Comparison of ENCODE assay signal across 10 cellular contexts in genomic region chr19:46862974-46863632, GRCh38. TPM values are rescaled to one million over a fixed set of nuclear protein-coding genes. Genes with fewer than 3 reads are reported as not detected.
DNase-seq lines count a peak whose midpoint lies in the region; ATAC-seq and TF ChIP-seq lines count a peak whose summit lies in the region.
"Had no signal": no experiment of that assay in that cellular context is flagged by ENCODE, and none has a peak within 500 bp of the region (broad histone marks: within the 10 kb centered on the region; RNA-seq: fewer than 3 reads in every experiment).

No MANE protein-coding gene starts in this region.

- H3K36me3 Mint-ChIP-seq in T-helper 2 cell treated with Interferon-gamma antibody and Interleukin-4, amounts not matched to agents 5 μg/mL and 100 μg/mL, for 36 hours (ENCODE audit: low read depth) = peaks cover 9% of the 10 kb centered on the region

- H3K27me3 ChIP-seq in HL-60 (ENCODE audit: insufficient read depth, poor library complexity, severe bottlenecking) (no peaks in the 10 kb centered on the region), mammary epithelial cell (ENCODE audit: insufficient read depth, low read length) (no peaks in the 10 kb centered on the region), mucosa of stomach (ENCODE audit: control insufficient read depth, insufficient read depth, low read length) (no peaks in the 10 kb centered on the region)

- H3K27ac Mint-ChIP-seq in T-helper 2 cell treated with Interferon-gamma antibody and Interleukin-4, amounts not matched to agents 5 μg/mL and 100 μg/mL, for 36 hours = no peak overlapping the region
- H3K27ac Mint-ChIP-seq: T-helper 1 cell treated with Interleukin-12 subunit alpha and Interleukin-12 subunit beta and Interleukin-4 antibody, amounts not matched to agents 30 μg/mL and 1 μg/mL, for 36 hours had no signal

- H3K4me1 ChIP-seq in mammary epithelial cell (ENCODE audit: insufficient read depth, low read length) (peaks cover 33% of the 10 kb centered on the region), mucosa of stomach (ENCODE audit: control insufficient read depth, insufficient read depth, low read length) (peaks cover 42% of the 10 kb centered on the region)

- POLR2A ChIA-PET in AG04449 (lab: Yijun Ruan, JAX) = interaction anchor here (0.9 to 1.2 kb wide), 4 partner anchors 11 to 113 kb away, joined by 3 to 5 read pairs (median 3); partner anchors contain the start of gene SLC1A5

- H3K9me3 Mint-ChIP-seq in T-helper 2 cell treated with Interferon-gamma antibody and Interleukin-4, amounts not matched to agents 5 μg/mL and 100 μg/mL, for 36 hours = no peaks in the 10 kb centered on the region
- H3K9me3 Mint-ChIP-seq: T-helper 1 cell treated with Interleukin-12 subunit alpha and Interleukin-12 subunit beta and Interleukin-4 antibody, amounts not matched to agents 30 μg/mL and 1 μg/mL, for 36 hours had no signal

- no peak for DNase-seq in AG04449 (ENCODE audit: low read depth, low spot score)
- peak in 1 of 2 experiments; percentile 25 for DNase-seq in HL-60 (ENCODE audit: low read depth in 1 of 2, low spot score in 1 of 2)
- no peak for DNase-seq in mammary epithelial cell
- no peak for DNase-seq in SHP77 (lab: John Stamatoyannopoulos, UW)
- DNase-seq in T-helper 2 cell treated with Interferon-gamma antibody and Interleukin-4, amounts not matched to agents 5 μg/mL and 100 μg/mL, for 36 hours (ENCODE audit: low spot score) = no peak
- DNase-seq: GF-D8 had no signal

- peak overlapping the region; percentile 95 for H3K4me2 ChIP-seq in mammary epithelial cell (ENCODE audit: insufficient read depth, low read depth, low read length)

- in situ Hi-C loops in mammary epithelial cell (cut with MboI; ENCODE audit: low sequenced_read_pairs in 2 of 2) = loop anchor here in 1 of 2 donors (5.0 to 25.0 kb wide), 3 partner anchors 62 to 274 kb away; partner anchors contain the start of gene SAE1

- peaks cover 25% of the 10 kb centered on the region for H3K4me1 Mint-ChIP-seq in T-helper 2 cell treated with Interferon-gamma antibody and Interleukin-4, amounts not matched to agents 5 μg/mL and 100 μg/mL, for 36 hours (ENCODE audit: low read depth)

- no peak overlapping the region for H3K27ac ChIP-seq in HL-60 (replicated peaks)
- no peak overlapping the region for H3K27ac ChIP-seq in mammary epithelial cell (ENCODE audit: insufficient read depth, low read depth, low read length)

- H3K9me3 ChIP-seq in mammary epithelial cell (replicated peaks; ENCODE audit: insufficient read depth, low read length) (no peaks in the 10 kb centered on the region), mucosa of stomach (ENCODE audit: control insufficient read depth, low read length) (no peaks in the 10 kb centered on the region)

- WGBS in mammary epithelial cell (ENCODE audit: low coverage, missing lambda C conversion rate) = 81% methylated on average over 2 of the region's 4 CpGs

- peak overlapping the region; percentile 90 for H3K4me3 ChIP-seq in AG04449 (ENCODE audit: low read depth, low read length)
- H3K4me3 ChIP-seq in HL-60 (replicated peaks; ENCODE audit: insufficient read depth, low read length) = peak overlapping the region; percentile 84
- H3K4me3 ChIP-seq in mammary epithelial cell (replicated peaks in 1 of 3; ENCODE audit: insufficient read depth in 1 of 3, low read depth in 2 of 3, low read length in 3 of 3) = peak overlapping the region; percentile 54 to 90 (median 76)
- peak overlapping the region; percentile 67 for H3K4me3 ChIP-seq in mucosa of stomach (ENCODE audit: low read length)

- H3K27me3 Mint-ChIP-seq in T-helper 2 cell treated with Interferon-gamma antibody and Interleukin-4, amounts not matched to agents 5 μg/mL and 100 μg/mL, for 36 hours (ENCODE audit: low read depth) = no peaks in the 10 kb centered on the region

- CTCF ChIA-PET in AG04449 (lab: Yijun Ruan, JAX) (interaction anchor here (0.7 to 4.0 kb wide), 10 partner anchors 10 to 150 kb away, joined by 3 to 34 read pairs (median 3); no protein-coding TSS in a partner anchor), mammary epithelial cell (lab: Charles Lee; ENCODE audit: low non-redundant PET) (no interaction called here)

- H3K9ac ChIP-seq in mammary epithelial cell (ENCODE audit: insufficient read depth, low read length) (no peak overlapping the region), mucosa of stomach (ENCODE audit: low read length) (peak overlapping the region; percentile 64)

- dilution Hi-C loops in mammary epithelial cell (cut with HindIII; ENCODE audit: low sequenced_read_pairs) = no loop called here

- H3K4me3 Mint-ChIP-seq in T-helper 2 cell treated with Interferon-gamma antibody and Interleukin-4, amounts not matched to agents 5 μg/mL and 100 μg/mL, for 36 hours = no peak overlapping the region
- H3K4me3 Mint-ChIP-seq: T-helper 1 cell treated with Interleukin-12 subunit alpha and Interleukin-12 subunit beta and Interleukin-4 antibody, amounts not matched to agents 30 μg/mL and 1 μg/mL, for 36 hours had no signal

- BruUV-seq in mammary epithelial cell (replicated peaks; lab: Mats Ljungman, UMichigan) = TSS peak; percentile 10

- TF ChIP-seq CTCF in AG04449 (IDR thresholded peaks at IDR 0.05; ENCODE audit: insufficient read depth, low read length, missing control alignments) = no peak
- TF ChIP-seq CTCF in HL-60 (IDR thresholded peaks at IDR 0.05; ENCODE audit: insufficient read depth, low read length) = no peak
- TF ChIP-seq CTCF in mammary epithelial cell (conservative IDR thresholded peaks at IDR 0.05 in 1 of 2, IDR thresholded peaks at IDR 0.05 in 1 of 2; ENCODE audit: extremely low read depth in 1 of 2, insufficient read depth in 1 of 2, low read depth in 1 of 2, low read length in 2 of 2) = no peak

- no peaks in the 10 kb centered on the region for H4K20me1 ChIP-seq in mammary epithelial cell (ENCODE audit: insufficient read depth, low read length)

- no peak overlapping the region for H2AFZ ChIP-seq in mammary epithelial cell (ENCODE audit: low read depth, low read length)

- H3K36me3 ChIP-seq in mammary epithelial cell (ENCODE audit: insufficient read depth, low read length) (no peaks in the 10 kb centered on the region), mucosa of stomach (ENCODE audit: control insufficient read depth, insufficient read depth, low read length) (no peaks in the 10 kb centered on the region)

- no peak for ATAC-seq in GM19455 (IDR thresholded peaks at IDR 0.05; ENCODE audit: unreplicated experiment)
- no peak for ATAC-seq in GM18870 (IDR thresholded peaks at IDR 0.05; ENCODE audit: unreplicated experiment)

- peaks cover 72% of the 10 kb centered on the region for H3K79me2 ChIP-seq in mammary epithelial cell (ENCODE audit: insufficient read depth, low read length)

- intact Hi-C loops in mammary epithelial cell (cut with micrococcal nuclease) = loop anchor here (1.0 to 5.0 kb wide), 3 partner anchors 64 to 249 kb away; partner anchors contain the start of gene ZC3H4

RNA-seq across cellular contexts. Expression of gene ARHGAP35, which starts 2.3 kb away (rescaled TPM):
- total RNA-seq in mammary epithelial cell = 10 to 100 TPM; 45.7 to 45.8 TPM
- polyA plus RNA-seq in mammary epithelial cell = 18.1 TPM
- 75.1 TPM for polyA minus RNA-seq in mammary epithelial cell

RNA-seq across cellular contexts. Expression of gene AP2S1, which starts 12.5 kb away (rescaled TPM):
- total RNA-seq in mammary epithelial cell = 100 to 1,000 TPM in 1 of 2 donors, 10 to 100 TPM in 1; 67.5 to 257 TPM
- 295 TPM for polyA plus RNA-seq in mammary epithelial cell
- 220 TPM for polyA minus RNA-seq in mammary epithelial cell
